ENCODE assay signal across 8 cellular contexts in genomic region chr2:192877159-192877558, GRCh38.
"Had no signal": no experiment of that assay in that cellular context is flagged by ENCODE, and none has a peak within 500 bp of the region (broad histone marks: within the 10 kb centered on the region; RNA-seq: fewer than 3 reads in every experiment).

No MANE protein-coding gene starts in this region.

- H3K4me1 Mint-ChIP-seq: IgD-negative memory B cell had no signal

- DNase-seq: GOT3, H9, HCEC 1CT, KG1 had no signal

- H3K9me3 Mint-ChIP-seq: H9 had no signal

- H3K4me3 Mint-ChIP-seq: H9, IgD-negative memory B cell had no signal

- H3K27ac ChIP-seq: HL-60 had no signal

- H3K27ac Mint-ChIP-seq: IgD-negative memory B cell had no signal

- H3K36me3 Mint-ChIP-seq: IgD-negative memory B cell had no signal

- ATAC-seq: HepG2 had no signal

- FAIRE-seq: H54, HepG2 had no signal

- H3K27me3 Mint-ChIP-seq: IgD-negative memory B cell had no signal
